1 cellular context compared by ENCODE assay signal in the genomic region with DNA sequence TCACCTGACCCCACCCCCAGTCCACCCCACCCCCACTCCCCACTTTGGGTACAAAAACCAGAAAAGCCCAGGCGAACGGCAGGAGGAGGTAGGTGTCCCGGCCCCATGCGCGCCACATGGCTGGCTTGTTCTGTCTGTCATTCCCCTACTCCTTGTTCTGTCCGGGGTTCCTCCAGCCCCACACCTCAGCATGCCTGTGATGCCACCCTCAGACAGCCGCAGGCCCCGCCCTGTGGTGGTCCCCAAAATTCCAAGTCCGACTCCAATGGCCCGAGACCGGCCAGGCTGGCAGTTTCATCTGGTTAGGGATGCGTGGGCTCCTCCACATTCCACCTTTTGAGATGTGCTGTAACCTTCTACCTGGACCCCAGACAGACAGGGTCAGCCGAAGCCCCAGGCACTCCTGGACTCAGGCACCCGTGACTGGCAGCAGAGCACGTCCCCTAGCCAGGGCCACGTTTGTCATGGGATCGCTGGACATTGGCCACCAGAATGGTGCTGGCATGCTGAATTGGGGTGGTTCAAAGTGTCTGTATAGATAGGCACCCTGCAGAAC.
TF ChIP-seq lines count a peak whose summit lies in the region.

No MANE protein-coding gene starts in this region.

TF ChIP-seq in HepG2, 621 proteins besides CTCF, POLR2A, EP300 and RAD21:
- TF ChIP-seq, protein P1, sequence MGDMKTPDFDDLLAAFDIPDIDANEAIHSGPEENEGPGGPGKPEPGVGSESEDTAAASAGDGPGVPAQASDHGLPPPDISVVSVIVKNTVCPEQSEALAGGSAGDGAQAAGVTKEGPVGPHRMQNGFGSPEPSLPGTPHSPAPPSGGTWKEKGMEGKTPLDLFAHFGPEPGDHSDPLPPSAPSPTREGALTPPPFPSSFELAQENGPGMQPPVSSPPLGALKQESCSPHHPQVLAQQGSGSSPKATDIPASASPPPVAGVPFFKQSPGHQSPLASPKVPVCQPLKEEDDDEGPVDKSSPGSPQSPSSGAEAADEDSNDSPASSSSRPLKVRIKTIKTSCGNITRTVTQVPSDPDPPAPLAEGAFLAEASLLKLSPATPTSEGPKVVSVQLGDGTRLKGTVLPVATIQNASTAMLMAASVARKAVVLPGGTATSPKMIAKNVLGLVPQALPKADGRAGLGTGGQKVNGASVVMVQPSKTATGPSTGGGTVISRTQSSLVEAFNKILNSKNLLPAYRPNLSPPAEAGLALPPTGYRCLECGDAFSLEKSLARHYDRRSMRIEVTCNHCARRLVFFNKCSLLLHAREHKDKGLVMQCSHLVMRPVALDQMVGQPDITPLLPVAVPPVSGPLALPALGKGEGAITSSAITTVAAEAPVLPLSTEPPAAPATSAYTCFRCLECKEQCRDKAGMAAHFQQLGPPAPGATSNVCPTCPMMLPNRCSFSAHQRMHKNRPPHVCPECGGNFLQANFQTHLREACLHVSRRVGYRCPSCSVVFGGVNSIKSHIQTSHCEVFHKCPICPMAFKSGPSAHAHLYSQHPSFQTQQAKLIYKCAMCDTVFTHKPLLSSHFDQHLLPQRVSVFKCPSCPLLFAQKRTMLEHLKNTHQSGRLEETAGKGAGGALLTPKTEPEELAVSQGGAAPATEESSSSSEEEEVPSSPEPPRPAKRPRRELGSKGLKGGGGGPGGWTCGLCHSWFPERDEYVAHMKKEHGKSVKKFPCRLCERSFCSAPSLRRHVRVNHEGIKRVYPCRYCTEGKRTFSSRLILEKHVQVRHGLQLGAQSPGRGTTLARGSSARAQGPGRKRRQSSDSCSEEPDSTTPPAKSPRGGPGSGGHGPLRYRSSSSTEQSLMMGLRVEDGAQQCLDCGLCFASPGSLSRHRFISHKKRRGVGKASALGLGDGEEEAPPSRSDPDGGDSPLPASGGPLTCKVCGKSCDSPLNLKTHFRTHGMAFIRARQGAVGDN (CRISPR knock-in tag; IDR thresholded peaks at IDR 0.05): 0 out of 2 replicates have a peak, but pooled peaks have one; percentile 10
- no peak for TF ChIP-seq ZNF235 (CRISPR knock-in tag; IDR thresholded peaks at IDR 0.05; ENCODE audit: borderline replicate concordance)
TF ChIP-seq in HepG2: peak in this region for 1.
